ENCODE assay signal across 8 cellular contexts in genomic region chr6:13710552-13711383, GRCh38. TPM values are rescaled to one million over a fixed set of nuclear protein-coding genes. Genes with fewer than 3 reads are reported as not detected.
A peak's percentile ranks its signal among the peaks of the same experiment; 100 is the strongest.
DNase-seq lines count a peak whose midpoint lies in the region; ATAC-seq and TF ChIP-seq lines count a peak whose summit lies in the region.

No MANE protein-coding gene starts in this region.

- peak overlapping the region; percentile 90 for H3K27ac ChIP-seq in A673 (ENCODE audit: low read depth, low read length, poor library complexity, severe bottlenecking)
- H3K27ac ChIP-seq in adrenal gland = peak overlapping the region; percentile 62 to 93 (median 92)
- H3K27ac ChIP-seq in psoas muscle = peak overlapping the region; percentile 97

- H3K9me3 ChIP-seq in A673 (ENCODE audit: low read depth, low read length, poor library complexity, severe bottlenecking) = no peaks in the 10 kb centered on the region
- no peaks in the 10 kb centered on the region for H3K9me3 ChIP-seq in adrenal gland (replicated peaks in 1 of 3)
- H3K9me3 ChIP-seq in psoas muscle = no peaks in the 10 kb centered on the region

- H3K4me3 ChIP-seq in A673 (ENCODE audit: low read depth, low read length, poor library complexity, severe bottlenecking) = peak overlapping the region; percentile 94
- peak overlapping the region; percentile 31 to 93 (median 90) for H3K4me3 ChIP-seq in adrenal gland
- H3K4me3 ChIP-seq in psoas muscle = peak overlapping the region; percentile 92

- CTCF ChIA-PET in A673 (lab: Charles Lee) = no interaction called here

- no peak for TF ChIP-seq POLR2A in adrenal gland (IDR thresholded peaks at IDR 0.05)

- intact Hi-C loops in A673 (cut with micrococcal nuclease; ENCODE audit: unreplicated experiment) (loop anchor here (5.0 kb wide), 1 partner anchor 82 kb away; no protein-coding TSS in a partner anchor), adrenal gland (cut with DNase I) (loop anchor here (5.0 kb wide), 2 partner anchors 88 to 93 kb away; partner anchors contain the start of gene NOL7 (in 1 of the 2)), left ventricle myocardium superior (cut with micrococcal nuclease) (no loop called here), psoas muscle (cut with DNase I) (loop anchor here (2.0 to 5.0 kb wide), 3 partner anchors 57 to 104 kb away; partner anchors contain the start of genes NOL7 (in 2 of the 2) and MCUR1 (in 1 of the 2))

- ATAC-seq in GM18867 (IDR thresholded peaks at IDR 0.05; ENCODE audit: unreplicated experiment) = peak; percentile 10
- ATAC-seq in HG03103 (IDR thresholded peaks at IDR 0.05; ENCODE audit: low read depth, unreplicated experiment) = peak; percentile 7
- peak; percentile 13 for ATAC-seq in left ventricle myocardium superior
- peak; percentile 1 to 36 (median 26) for ATAC-seq in psoas muscle

- peak; percentile 39 for DNase-seq in A673 (ENCODE audit: low spot score)
- DNase-seq in RPMI8226 = peak; percentile 70
- DNase-seq in adrenal gland = peak; percentile 41 to 73 (median 55)
- peak; percentile 62 for DNase-seq in left ventricle myocardium superior
- DNase-seq in psoas muscle = peak; percentile 55 to 69
- DNase-seq in COR-L47 (lab: John Stamatoyannopoulos, UW) = no peak

- WGBS in adrenal gland, 4 donors = 0 to 1% (median 0%) methylated on average over 22 to 82 of the region's 84 CpGs
- WGBS in psoas muscle, 3 donors = 0 to 1% (median 1%) methylated on average over 48 to 77 of the region's 84 CpGs

- no peaks in the 10 kb centered on the region for H3K36me3 ChIP-seq in A673 (ENCODE audit: insufficient read depth, low read length, poor library complexity, severe bottlenecking)
- no peaks in the 10 kb centered on the region for H3K36me3 ChIP-seq in adrenal gland (replicated peaks in 1 of 2)
- H3K36me3 ChIP-seq in psoas muscle (ENCODE audit: insufficient read depth in 1 of 2, low read depth in 1 of 2) = no peaks in the 10 kb centered on the region

- H3K27me3 ChIP-seq in A673 (replicated peaks; ENCODE audit: insufficient read depth, low read depth, low read length, poor library complexity) = no peaks in the 10 kb centered on the region
- H3K27me3 ChIP-seq in adrenal gland = no peaks in the 10 kb centered on the region
- H3K27me3 ChIP-seq in psoas muscle (ENCODE audit: insufficient read depth in 3 of 3, low read length in 2 of 3) = no peaks in the 10 kb centered on the region

- no TSS peak for BruUV-seq in A673 (replicated peaks; lab: Mats Ljungman, UMichigan)

- peaks cover 17% of the 10 kb centered on the region for H3K4me1 ChIP-seq in A673 (ENCODE audit: insufficient read depth, low read length, poor library complexity, severe bottlenecking)
- peaks cover 16 to 20% of the 10 kb centered on the region in 2 donors for H3K4me1 ChIP-seq in adrenal gland (replicated peaks in 1 of 2)
- peaks cover 25% of the 10 kb centered on the region for H3K4me1 ChIP-seq in psoas muscle

- TF ChIP-seq CTCF in A673 (conservative IDR thresholded peaks at IDR 0.05; ENCODE audit: low read depth, low read length) (no peak), adrenal gland (IDR thresholded peaks at IDR 0.05) (no peak), psoas muscle (IDR thresholded peaks at IDR 0.05) (no peak)

- POLR2A ChIA-PET in A673 (lab: Charles Lee; ENCODE audit: low non-redundant PET) = no interaction called here

RNA-seq across cellular contexts. Expression of gene RANBP9, which starts 0.9 kb away (rescaled TPM):
- total RNA-seq in A673 (2021) (57.4 and 58.2 TPM in 2 replicates), adrenal gland (10 to 100 TPM; 30.8 to 63.1 (median 37.9) TPM), left ventricle myocardium superior (31.9 TPM), psoas muscle (10 to 100 TPM; 52.9 to 72.6 (median 58.2) TPM)
- polyA plus RNA-seq in adrenal gland (10 to 100 TPM; 20.1 to 57.7 (median 26.4) TPM), psoas muscle (10 to 100 TPM; 22.3 to 64.2 (median 37.3) TPM)
